15 cellular contexts compared by ENCODE assay signal in the genomic region with DNA sequence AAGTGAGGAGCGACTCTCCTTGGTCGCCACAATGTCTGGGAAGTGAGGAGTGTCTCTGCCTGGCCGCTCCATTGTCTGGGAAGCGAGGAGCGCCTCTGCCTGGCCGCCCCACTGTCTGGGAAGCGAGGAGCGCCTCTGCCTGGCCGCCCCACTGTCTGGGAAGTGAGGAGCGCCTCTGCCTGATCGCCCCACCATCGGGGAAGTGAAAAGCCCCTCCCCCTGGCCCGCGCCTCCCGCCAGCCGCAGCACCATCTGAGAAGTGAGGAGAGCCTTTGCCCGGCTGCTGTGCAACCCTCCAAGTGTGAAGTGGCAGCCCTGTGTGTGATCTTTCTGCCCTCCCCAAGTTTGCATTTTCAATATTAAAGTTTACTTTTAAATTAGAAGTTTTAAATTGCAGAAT.
DNase-seq lines count a peak whose midpoint lies in the region; ATAC-seq and TF ChIP-seq lines count a peak whose summit lies in the region.
"Had no signal": no experiment of that assay in that cellular context is flagged by ENCODE, and none has a peak within 500 bp of the region (broad histone marks: within the 10 kb centered on the region; RNA-seq: fewer than 3 reads in every experiment).

No MANE protein-coding gene starts in this region.

- peaks cover 10% of the 10 kb centered on the region for H3K9me3 Mint-ChIP-seq in WTC11
- H3K9me3 Mint-ChIP-seq: CD8-positive, alpha-beta T cell had no signal

- H3K36me3 ChIP-seq in H7 (replicated peaks; ENCODE audit: control insufficient read depth, insufficient read depth, low read length) = no peaks in the 10 kb centered on the region

- H3K36me3 Mint-ChIP-seq in WTC11 = peaks cover 6% of the 10 kb centered on the region; the same call in 1 of the 2 replicates
- H3K36me3 Mint-ChIP-seq: CD8-positive, alpha-beta T cell had no signal

- CTCF ChIA-PET in WTC11 (lab: Charles Lee) = no interaction called here

- peaks cover 7% of the 10 kb centered on the region for H3K27me3 Mint-ChIP-seq in WTC11 (ENCODE audit: low read depth)

- H3K27ac Mint-ChIP-seq in WTC11 = no peak overlapping the region
- H3K27ac Mint-ChIP-seq: CD8-positive, alpha-beta T cell had no signal

- H3K4me1 Mint-ChIP-seq in WTC11 = 0 out of 2 replicates have a peak, but pooled peaks cover 3% of the 10 kb centered on the region

- no peak for TF ChIP-seq CTCF in WTC11 (IDR thresholded peaks at IDR 0.05)

- no peak overlapping the region for H3K4me3 ChIP-seq in H7 (ENCODE audit: insufficient read depth, low read depth, low read length)
- H3K4me3 ChIP-seq: GM12878 had no signal

- H3K4me3 Mint-ChIP-seq in WTC11 = no peak overlapping the region
- H3K4me3 Mint-ChIP-seq: CD8-positive, alpha-beta T cell had no signal

- ATAC-seq in WTC11 (peak; percentile 90), GM21576 (IDR thresholded peaks at IDR 0.05; ENCODE audit: unreplicated experiment) (no peak)
- ATAC-seq: CD8-positive, alpha-beta T cell; GM12878; HCT116 had no signal

- DNase-seq in H7 = peak; percentile 46
- peak; percentile 55 for DNase-seq in WTC11 (ENCODE audit: low spot score)
- peak; percentile 22 for DNase-seq in islet precursor cell
- no peak for DNase-seq in stimulated activated CD4-positive, alpha-beta T cell treated with anti-CD3 and anti-CD28 coated beads, Interleukin-1b, Interleukin-23, amount 100 ng/mL, for 48 hours
- DNase-seq in activated CD8-positive, alpha-beta memory T cell treated with anti-CD3 and anti-CD28 coated beads, Interleukin-2, amount 50 U/mL, for 48 hours = no peak
- DNase-seq: C1 segment of cervical spinal cord; Caco-2; CD8-positive, alpha-beta T cell; DMS153; DND-41; GDM1; GOT3 had no signal

- POLR2A ChIA-PET in WTC11 (lab: Charles Lee) = interaction anchor here (0.6 kb wide), 1 partner anchor 365 kb away, joined by 3 read pairs; no protein-coding TSS in a partner anchor

- H3K27me3 ChIP-seq in H7 (ENCODE audit: control insufficient read depth, insufficient read depth, low read length) = no peaks in the 10 kb centered on the region

TF ChIP-seq in WTC11, 78 proteins besides CTCF, POLR2A, EP300 and RAD21:
- TF ChIP-seq JUN (CRISPR knock-in tag; IDR thresholded peaks at IDR 0.05) = no peak
- no peak for TF ChIP-seq TP53 (CRISPR knock-in tag; IDR thresholded peaks at IDR 0.05)
- no peak for TF ChIP-seq MXD4 (CRISPR knock-in tag; IDR thresholded peaks at IDR 0.05; ENCODE audit: borderline replicate concordance)
- TF ChIP-seq ATF1 (CRISPR knock-in tag; IDR thresholded peaks at IDR 0.05) = no peak
- TF ChIP-seq, protein P1, sequence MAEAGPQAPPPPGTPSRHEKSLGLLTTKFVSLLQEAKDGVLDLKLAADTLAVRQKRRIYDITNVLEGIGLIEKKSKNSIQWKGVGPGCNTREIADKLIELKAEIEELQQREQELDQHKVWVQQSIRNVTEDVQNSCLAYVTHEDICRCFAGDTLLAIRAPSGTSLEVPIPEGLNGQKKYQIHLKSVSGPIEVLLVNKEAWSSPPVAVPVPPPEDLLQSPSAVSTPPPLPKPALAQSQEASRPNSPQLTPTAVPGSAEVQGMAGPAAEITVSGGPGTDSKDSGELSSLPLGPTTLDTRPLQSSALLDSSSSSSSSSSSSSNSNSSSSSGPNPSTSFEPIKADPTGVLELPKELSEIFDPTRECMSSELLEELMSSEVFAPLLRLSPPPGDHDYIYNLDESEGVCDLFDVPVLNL (CRISPR knock-in tag; IDR thresholded peaks at IDR 0.05; ENCODE audit: borderline replicate concordance, low read depth) = no peak
- TF ChIP-seq SMAD4 (CRISPR knock-in tag; IDR thresholded peaks at IDR 0.05) = no peak
- no peak for TF ChIP-seq RELA (CRISPR knock-in tag; IDR thresholded peaks at IDR 0.05; ENCODE audit: borderline replicate concordance)
- no peak for TF ChIP-seq FOXP1 (CRISPR knock-in tag; IDR thresholded peaks at IDR 0.05; ENCODE audit: borderline replicate concordance)
- TF ChIP-seq, protein P2, sequence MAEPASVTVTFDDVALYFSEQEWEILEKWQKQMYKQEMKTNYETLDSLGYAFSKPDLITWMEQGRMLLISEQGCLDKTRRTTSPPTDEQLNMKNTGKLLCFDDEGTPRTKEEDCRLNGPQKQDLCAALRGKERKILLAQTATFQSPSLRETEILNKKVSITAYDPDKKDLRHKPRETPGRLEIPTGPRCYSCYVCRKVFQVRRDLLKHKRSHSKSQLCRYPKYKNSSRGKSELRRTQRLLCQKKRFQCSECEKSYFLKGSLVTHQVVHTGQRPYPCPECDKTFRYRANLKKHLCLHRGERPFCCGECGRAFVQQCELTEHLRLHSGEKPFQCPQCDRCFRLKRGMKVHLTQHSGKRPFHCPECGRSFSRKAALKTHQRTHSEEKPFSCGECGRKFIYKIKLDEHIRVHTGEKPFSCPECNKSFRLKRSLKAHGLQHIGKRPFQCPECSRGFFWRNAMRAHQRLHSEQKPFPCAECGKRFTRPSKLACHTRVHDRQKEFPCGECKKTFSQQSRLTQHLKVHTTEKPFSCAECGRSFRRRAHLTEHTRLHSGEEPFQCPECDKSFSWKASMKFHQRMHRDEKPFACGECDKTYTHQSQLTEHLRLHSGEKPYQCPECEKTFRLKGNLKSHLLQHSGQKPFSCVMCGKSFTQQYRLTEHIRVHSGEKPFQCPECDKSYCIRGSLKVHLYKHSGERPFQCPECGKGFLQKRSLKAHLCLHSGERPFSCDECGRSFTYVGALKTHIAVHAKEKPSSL (CRISPR knock-in tag; conservative IDR thresholded peaks at IDR 0.05) = no peak
- TF ChIP-seq, protein P3, sequence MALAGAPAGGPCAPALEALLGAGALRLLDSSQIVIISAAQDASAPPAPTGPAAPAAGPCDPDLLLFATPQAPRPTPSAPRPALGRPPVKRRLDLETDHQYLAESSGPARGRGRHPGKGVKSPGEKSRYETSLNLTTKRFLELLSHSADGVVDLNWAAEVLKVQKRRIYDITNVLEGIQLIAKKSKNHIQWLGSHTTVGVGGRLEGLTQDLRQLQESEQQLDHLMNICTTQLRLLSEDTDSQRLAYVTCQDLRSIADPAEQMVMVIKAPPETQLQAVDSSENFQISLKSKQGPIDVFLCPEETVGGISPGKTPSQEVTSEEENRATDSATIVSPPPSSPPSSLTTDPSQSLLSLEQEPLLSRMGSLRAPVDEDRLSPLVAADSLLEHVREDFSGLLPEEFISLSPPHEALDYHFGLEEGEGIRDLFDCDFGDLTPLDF (CRISPR knock-in tag; IDR thresholded peaks at IDR 0.05) = no peak
- TF ChIP-seq, protein P4, sequence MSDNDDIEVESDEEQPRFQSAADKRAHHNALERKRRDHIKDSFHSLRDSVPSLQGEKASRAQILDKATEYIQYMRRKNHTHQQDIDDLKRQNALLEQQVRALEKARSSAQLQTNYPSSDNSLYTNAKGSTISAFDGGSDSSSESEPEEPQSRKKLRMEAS (CRISPR knock-in tag; IDR thresholded peaks at IDR 0.05) = no peak

Comparison
In these comparisons a context has a peak if more than half of its experiments do, and no peak if none do; other contexts are left out.
1. DNase-seq: peak in H7 (single experiment), WTC11 (single experiment) and islet precursor cell (single experiment); none in stimulated activated CD4-positive, alpha-beta T cell treated with anti-CD3 and anti-CD28 coated beads, Interleukin-1b, Interleukin-23, amount 100 ng/mL, for 48 hours (single experiment) and activated CD8-positive, alpha-beta memory T cell treated with anti-CD3 and anti-CD28 coated beads, Interleukin-2, amount 50 U/mL, for 48 hours (single experiment).